10 cellular contexts compared by ENCODE assay signal in genomic region chr15:22949074-22949547, GRCh38. TPM values are rescaled to one million over a fixed set of nuclear protein-coding genes. Genes with fewer than 3 reads are reported as not detected.
DNase-seq lines count a peak whose midpoint lies in the region; ATAC-seq and TF ChIP-seq lines count a peak whose summit lies in the region.
"Had no signal": no experiment of that assay in that cellular context is flagged by ENCODE, and none has a peak within 500 bp of the region (broad histone marks: within the 10 kb centered on the region; RNA-seq: fewer than 3 reads in every experiment).

No MANE protein-coding gene starts in this region.

- H3K4me2 ChIP-seq in skeletal muscle satellite cell (ENCODE audit: low read length): peak overlapping the region; percentile 69

- no peak for TF ChIP-seq CTCF in left ventricle myocardium inferior (IDR thresholded peaks at IDR 0.05; ENCODE audit: borderline replicate concordance)

- DNase-seq in stimulated activated CD4-positive, alpha-beta T cell treated with anti-CD3 and anti-CD28 coated beads, Interleukin-2, amount 100 ng/mL, for 48 hours: peak; percentile 4 to 6
- DNase-seq in stimulated activated CD4-positive, alpha-beta T cell treated with anti-CD3 and anti-CD28 coated beads, Interleukin-4, amount 100 ng/mL, for 4 hours: no peak
- DNase-seq in activated T-cell treated with anti-CD3 and anti-CD28 coated beads, Interleukin-2, amount 50 U/mL, for 48 hours: peak; percentile 31 to 46
- DNase-seq in left ventricle myocardium inferior (peak; percentile 83), LoVo (ENCODE audit: low spot score) (no peak)
- no peak for DNase-seq in stimulated activated CD4-positive, alpha-beta T cell treated with anti-CD3 and anti-CD28 coated beads, Interleukin-15, amount 100 ng/mL, for 24 hours

- intact Hi-C loops in left ventricle myocardium inferior (cut with micrococcal nuclease): no loop called here

- no peak overlapping the region for H3K9ac ChIP-seq in skeletal muscle satellite cell (ENCODE audit: low read depth, low read length)

- no peaks in the 10 kb centered on the region for H3K9me3 ChIP-seq in left ventricle myocardium inferior (replicated peaks)
- no peaks in the 10 kb centered on the region for H3K9me3 ChIP-seq in skeletal muscle satellite cell (replicated peaks; ENCODE audit: low read length)
- H3K9me3 ChIP-seq: adrenal gland, thyroid gland had no signal

- no peaks in the 10 kb centered on the region for H3K27me3 ChIP-seq in left ventricle myocardium inferior (ENCODE audit: low read depth)
- no peaks in the 10 kb centered on the region for H3K27me3 ChIP-seq in skeletal muscle satellite cell (ENCODE audit: control insufficient read depth, insufficient read depth, low read length)
- H3K27me3 ChIP-seq: adrenal gland, thyroid gland had no signal

- peak overlapping the region; percentile 81 for H3K27ac ChIP-seq in left ventricle myocardium inferior (replicated peaks)

- peak; percentile 88 for ATAC-seq in HG03108 (IDR thresholded peaks at IDR 0.05; ENCODE audit: unreplicated experiment)

- H3K4me3 ChIP-seq in left ventricle myocardium inferior (peak overlapping the region; percentile 52), skeletal muscle satellite cell (ENCODE audit: low read length) (peak overlapping the region; percentile 49)
- H3K4me3 ChIP-seq: adrenal gland, thyroid gland had no signal

- H3K36me3 ChIP-seq in left ventricle myocardium inferior (peaks cover 21% of the 10 kb centered on the region), skeletal muscle satellite cell (ENCODE audit: insufficient read depth, low read length) (peaks cover 17% of the 10 kb centered on the region)

- H3K4me1 ChIP-seq in left ventricle myocardium inferior (peaks cover 80% of the 10 kb centered on the region), skeletal muscle satellite cell (ENCODE audit: control insufficient read depth, insufficient read depth, low read length) (peaks cover 24% of the 10 kb centered on the region)

RNA-seq across cellular contexts. Expression of gene CYFIP1, which starts 31.1 kb away (rescaled TPM):
- 24.1 TPM for total RNA-seq in left ventricle myocardium inferior
- total RNA-seq in skeletal muscle satellite cell (2012; rRNA removed): 69.7 and 87.7 TPM in 2 replicates

Comparison
In these comparisons a context has a peak if more than half of its experiments do, and no peak if none do; other contexts are left out.
1. DNase-seq: peak in stimulated activated CD4-positive, alpha-beta T cell treated with anti-CD3 and anti-CD28 coated beads, Interleukin-2, amount 100 ng/mL, for 48 hours (2 of 2), activated T-cell treated with anti-CD3 and anti-CD28 coated beads, Interleukin-2, amount 50 U/mL, for 48 hours (2 of 2) and left ventricle myocardium inferior (single experiment); none in stimulated activated CD4-positive, alpha-beta T cell treated with anti-CD3 and anti-CD28 coated beads, Interleukin-4, amount 100 ng/mL, for 4 hours (0 of 2), stimulated activated CD4-positive, alpha-beta T cell treated with anti-CD3 and anti-CD28 coated beads, Interleukin-15, amount 100 ng/mL, for 24 hours (single experiment) and LoVo (single experiment).